ENCODE assay signal across 8 cellular contexts in genomic region chr5:141040093-141040762, GRCh38.
DNase-seq lines count a peak whose midpoint lies in the region.

No MANE protein-coding gene starts in this region.

- H3K27ac ChIP-seq in angular gyrus (ENCODE audit: low read depth, low read length) (peak overlapping the region; percentile 98), subcutaneous abdominal adipose tissue (ENCODE audit: low read depth, low read length) (peak overlapping the region; percentile 80)

- H3K4me1 ChIP-seq in subcutaneous abdominal adipose tissue (ENCODE audit: control insufficient read depth in 5 of 5, insufficient read depth in 5 of 5, low read length in 5 of 5) = peaks cover 6 to 17% (median 14%) of the 10 kb centered on the region in 5 donors

- H3K9me3 ChIP-seq in subcutaneous abdominal adipose tissue (ENCODE audit: control insufficient read depth in 5 of 5, low read length in 5 of 5) = no peaks in the 10 kb centered on the region

- peak overlapping the region in 4 of 5 donors; percentile 30 to 76 (median 66) for H3K9ac ChIP-seq in subcutaneous abdominal adipose tissue (ENCODE audit: low read length in 5 of 5)

- DNase-seq in DMS 273 (lab: John Stamatoyannopoulos, UW; ENCODE audit: unreplicated experiment) (peak; percentile 94), NCI-H1694 treated with DMSO at 0.1 percent for 48 hours (lab: John Stamatoyannopoulos, UW) (peak; percentile 85), iris pigment epithelial cell (ENCODE audit: low read depth) (peak; percentile 10), activated gamma-delta T cell (lab: John Stamatoyannopoulos, UW) (no peak), GM19240 (ENCODE audit: insufficient read length, low spot score) (no peak), activated gamma-delta T cell treated with Interleukin-2 at 50 U/mL for 16 hours (no peak)

- H3K4me3 ChIP-seq in subcutaneous abdominal adipose tissue (ENCODE audit: low read depth in 1 of 5, low read length in 5 of 5) = peak overlapping the region; percentile 54 to 79 (median 65)

- H3K27me3 ChIP-seq in subcutaneous abdominal adipose tissue (ENCODE audit: control insufficient read depth in 5 of 5, insufficient read depth in 4 of 5, low read length in 5 of 5) = peaks cover 0 to 4% (median 0%) of the 10 kb centered on the region in 5 donors

- H3K36me3 ChIP-seq in subcutaneous abdominal adipose tissue (ENCODE audit: control insufficient read depth in 5 of 5, insufficient read depth in 5 of 5, low read length in 5 of 5) = no peaks in the 10 kb centered on the region

Comparison
In these comparisons a context has a peak if more than half of its experiments do, and no peak if none do; other contexts are left out.
1. DNase-seq: peak in DMS 273 (single experiment), NCI-H1694 treated with DMSO at 0.1 percent for 48 hours (single experiment) and iris pigment epithelial cell (single experiment); none in activated gamma-delta T cell (single experiment), GM19240 (single experiment) and activated gamma-delta T cell treated with Interleukin-2 at 50 U/mL for 16 hours (single experiment).